In genomic region chr9:110257097-110257955, GRCh38 we compare ENCODE assay signal across 8 cellular contexts. TPM values are rescaled to one million over a fixed set of nuclear protein-coding genes. Genes with fewer than 3 reads are reported as not detected.
A peak's percentile ranks its signal among the peaks of the same experiment; 100 is the strongest.
DNase-seq lines count a peak whose midpoint lies in the region; ATAC-seq, FAIRE-seq and TF ChIP-seq lines count a peak whose summit lies in the region.

No MANE protein-coding gene starts in this region.

- H3K9ac ChIP-seq in endocrine pancreas (ENCODE audit: control insufficient read depth, insufficient read depth, low read length): peak overlapping the region; percentile 63

- no peaks in the 10 kb centered on the region for H3K27me3 ChIP-seq in endocrine pancreas (ENCODE audit: control insufficient read depth, insufficient read depth, low read length)
- H3K27me3 ChIP-seq in transverse colon: no peaks in the 10 kb centered on the region

- 9 to 10% methylated on average over 6 to 15 of the region's 15 CpGs for WGBS in transverse colon (ENCODE audit: low coverage in 1 of 2), 2 donors

- DNase-seq in GM12865 (ENCODE audit: low read depth): peak; percentile 47
- DNase-seq in midbrain (lab: John Stamatoyannopoulos, UW): peak; percentile 50
- DNase-seq in transverse colon: peak; percentile 40
- no peak for DNase-seq in RKO (ENCODE audit: low spot score)
- no peak for DNase-seq in urothelium cell line (ENCODE audit: low spot score)

- intact Hi-C loops in transverse colon (cut with DNase I; ENCODE audit: low total_unique reads): no loop called here

- no peaks in the 10 kb centered on the region for H3K4me1 ChIP-seq in endocrine pancreas (ENCODE audit: control insufficient read depth, insufficient read depth, low read length)
- H3K4me1 ChIP-seq in transverse colon: peaks cover 29 to 65% (median 40%) of the 10 kb centered on the region in 4 donors

- peak overlapping the region; percentile 90 for H3K4me3 ChIP-seq in GM12865 (ENCODE audit: low read depth, low read length)
- peak overlapping the region; percentile 91 for H3K4me3 ChIP-seq in endocrine pancreas (ENCODE audit: control insufficient read depth, insufficient read depth, low read length)
- peak overlapping the region; percentile 58 to 93 (median 82) for H3K4me3 ChIP-seq in transverse colon

- TF ChIP-seq CTCF in GM12865 (IDR thresholded peaks at IDR 0.05; ENCODE audit: insufficient read depth, low read depth, low read length, missing control alignments): no peak
- no peak for TF ChIP-seq CTCF in transverse colon (IDR thresholded peaks at IDR 0.05)

- no peak for FAIRE-seq in urothelium cell line (lab: Jason Lieb, UNC)

- H3K27ac ChIP-seq in transverse colon: peak overlapping the region; percentile 90 to 98 (median 98)

- no peaks in the 10 kb centered on the region for H3K9me3 ChIP-seq in endocrine pancreas (ENCODE audit: control insufficient read depth, low read length)
- no peaks in the 10 kb centered on the region for H3K9me3 ChIP-seq in transverse colon

- no peak for TF ChIP-seq EP300 in transverse colon (IDR thresholded peaks at IDR 0.05; ENCODE audit: low read depth)

- in situ Hi-C loops in transverse colon (cut with MboI; ENCODE audit: low pct_ligation_motif_present in 1 of 4, low pct_unique_long_range_greater_than_20kb in 1 of 4, low sequenced_read_pairs in 3 of 4): no loop called here

- TF ChIP-seq POLR2A in transverse colon (IDR thresholded peaks at IDR 0.05): no peak

- ATAC-seq in HG02759 (IDR thresholded peaks at IDR 0.05; ENCODE audit: unreplicated experiment) (peak; percentile 1), SK-N-SH treated with all-trans-retinoic acid at 6 μM for 48 hours (peak; percentile 1; the same call in 2 of the 3 replicates)

- H3K36me3 ChIP-seq in endocrine pancreas (ENCODE audit: control insufficient read depth, insufficient read depth, low read length) (no peaks in the 10 kb centered on the region), transverse colon (no peaks in the 10 kb centered on the region)

TF ChIP-seq in SK-N-SH treated with all-trans-retinoic acid at 6 μM for 48 hours, 23 proteins besides CTCF, POLR2A, EP300 and RAD21:
- no peak for TF ChIP-seq ESRRG (CRISPR knock-in tag; IDR thresholded peaks at IDR 0.05)
- TF ChIP-seq CREB5 (CRISPR knock-in tag; IDR thresholded peaks at IDR 0.05; ENCODE audit: low read depth): no peak
- no peak for TF ChIP-seq BACH2 (CRISPR knock-in tag; IDR thresholded peaks at IDR 0.05; ENCODE audit: borderline replicate concordance)
- no peak for TF ChIP-seq ZNF8 (CRISPR knock-in tag; IDR thresholded peaks at IDR 0.05)
- no peak for TF ChIP-seq ARNTL (CRISPR knock-in tag; IDR thresholded peaks at IDR 0.05; ENCODE audit: borderline replicate concordance, low read depth)
- TF ChIP-seq TOX (CRISPR knock-in tag; IDR thresholded peaks at IDR 0.05; ENCODE audit: borderline replicate concordance): no peak
- TF ChIP-seq TCF4 (CRISPR knock-in tag; IDR thresholded peaks at IDR 0.05; ENCODE audit: borderline replicate concordance): no peak
- TF ChIP-seq PPARA (CRISPR knock-in tag; IDR thresholded peaks at IDR 0.05; ENCODE audit: borderline replicate concordance): no peak
- TF ChIP-seq ZFP30 (CRISPR knock-in tag; IDR thresholded peaks at IDR 0.05): no peak
- TF ChIP-seq PATZ1 (CRISPR knock-in tag; IDR thresholded peaks at IDR 0.05; ENCODE audit: borderline replicate concordance): no peak
- TF ChIP-seq ZC3H10 (CRISPR knock-in tag; IDR thresholded peaks at IDR 0.05): no peak
- no peak for TF ChIP-seq TSHZ2 (CRISPR knock-in tag; IDR thresholded peaks at IDR 0.05)
- TF ChIP-seq OSR1 (CRISPR knock-in tag; IDR thresholded peaks at IDR 0.05): no peak
- TF ChIP-seq ZNF565 (CRISPR knock-in tag; conservative IDR thresholded peaks at IDR 0.05; ENCODE audit: low read depth): no peak
TF ChIP-seq in SK-N-SH treated with all-trans-retinoic acid at 6 μM for 48 hours: peak in this region for 0.

RNA-seq across cellular contexts. Expression of gene TXN, which starts 1.0 kb away (rescaled TPM):
- total RNA-seq in transverse colon: 100 to 1,000 TPM in 3 of 4 donors, 10 to 100 TPM in 1; 52.4 to 275 (median 182) TPM

RNA-seq across cellular contexts. Expression of gene C9orf152, which starts 49.4 kb away (rescaled TPM):
- total RNA-seq in transverse colon: 10 to 100 TPM in 3 of 4 donors, 1 to 10 TPM in 1; 9.7 to 31.4 (median 16.7) TPM

Comparison
In these comparisons a context has a peak if more than half of its experiments do, and no peak if none do; other contexts are left out.
1. DNase-seq: peak in GM12865 (single experiment), midbrain (single experiment) and transverse colon (single experiment); none in RKO (single experiment) and urothelium cell line (single experiment).
2. Peak in every context shown above with its lines, with median percentiles within 50 percentile points of each other: H3K4me3 ChIP-seq.